16 cellular contexts compared by ENCODE assay signal in genomic region chr11:70193411-70194292, GRCh38. TPM values are rescaled to one million over a fixed set of nuclear protein-coding genes. Genes with fewer than 3 reads are reported as not detected.
DNase-seq lines count a peak whose midpoint lies in the region; ATAC-seq, FAIRE-seq and TF ChIP-seq lines count a peak whose summit lies in the region.
"Had no signal": no experiment of that assay in that cellular context is flagged by ENCODE, and none has a peak within 500 bp of the region (broad histone marks: within the 10 kb centered on the region; RNA-seq: fewer than 3 reads in every experiment).

No MANE protein-coding gene starts in this region.

- H3K4me3 Mint-ChIP-seq in MCF 10A (ENCODE audit: unreplicated experiment): no peak overlapping the region
- no peak overlapping the region for H3K4me3 Mint-ChIP-seq in CD8-positive, alpha-beta T cell
- H3K4me3 Mint-ChIP-seq: B cell had no signal

- BruUV-seq in MCF 10A (replicated peaks; lab: Mats Ljungman, UMichigan): no TSS peak

- H3K4me1 Mint-ChIP-seq in MCF 10A (ENCODE audit: insufficient read depth, unreplicated experiment): no peaks in the 10 kb centered on the region
- H3K4me1 Mint-ChIP-seq in CD8-positive, alpha-beta T cell (ENCODE audit: low read depth): peaks cover 2% of the 10 kb centered on the region

- no peaks in the 10 kb centered on the region for H3K27me3 ChIP-seq in breast epithelium
- no peaks in the 10 kb centered on the region for H3K27me3 ChIP-seq in CD8-positive, alpha-beta T cell (ENCODE audit: insufficient read depth, low read length)
- H3K27me3 ChIP-seq: BLaER1 treated with 17β-estradiol and CSF1 and Interleukin-3, amounts not matched to agents 10 nM and 100 nM had no signal

- no peaks in the 10 kb centered on the region for H3K27me3 Mint-ChIP-seq in MCF 10A (ENCODE audit: insufficient read depth, unreplicated experiment)
- H3K27me3 Mint-ChIP-seq in CD8-positive, alpha-beta T cell (ENCODE audit: low read depth): peaks cover 9% of the 10 kb centered on the region

- CTCF ChIA-PET in MCF 10A (lab: Yijun Ruan, JAX): interaction anchor here (0.6 to 2.8 kb wide), 5 partner anchors 271 to 507 kb away, joined by 3 to 16 read pairs (median 11); no protein-coding TSS in a partner anchor
- CTCF ChIA-PET in CD8-positive, alpha-beta T cell (lab: Charles Lee): no interaction called here

- no peaks in the 10 kb centered on the region for H3K9me3 Mint-ChIP-seq in MCF 10A (ENCODE audit: unreplicated experiment)
- no peaks in the 10 kb centered on the region for H3K9me3 Mint-ChIP-seq in CD8-positive, alpha-beta T cell
- H3K9me3 Mint-ChIP-seq: CD8-positive, alpha-beta memory T cell had no signal

- H3K4me1 ChIP-seq in breast epithelium: no peaks in the 10 kb centered on the region
- peaks cover 0 to 2% of the 10 kb centered on the region in 2 donors for H3K4me1 ChIP-seq in kidney (ENCODE audit: control insufficient read depth in 1 of 2, insufficient read depth in 1 of 2, low read depth in 1 of 2, low read length in 2 of 2)
- H3K4me1 ChIP-seq in CD8-positive, alpha-beta T cell (ENCODE audit: insufficient read depth, low read length): no peaks in the 10 kb centered on the region
- H3K4me1 ChIP-seq: HAP-1 had no signal

- H3K4me3 ChIP-seq in breast epithelium (no peak overlapping the region), kidney (ENCODE audit: low read length in 2 of 2) (no peak overlapping the region)
- no peak overlapping the region for H3K4me3 ChIP-seq in CD8-positive, alpha-beta T cell (ENCODE audit: low read depth, low read length)
- H3K4me3 ChIP-seq: BLaER1 treated with 17β-estradiol and CSF1 and Interleukin-3, amounts not matched to agents 10 nM and 100 nM; GM23248; HAP-1 had no signal

- DNase-seq in breast epithelium (ENCODE audit: low spot score in 2 of 2) (no peak), MCF 10A (ENCODE audit: unreplicated experiment) (no peak), kidney (peak; percentile 41), urothelium cell line (ENCODE audit: low spot score) (no peak)
- no peak for DNase-seq in CD8-positive, alpha-beta T cell
- no peak for DNase-seq in activated CD4-positive, CD25-positive, alpha-beta regulatory T cell (lab: John Stamatoyannopoulos, UW)
- DNase-seq: CD8-positive, alpha-beta memory T cell; COR-L47; DMS153; GF-D8; GM23248; KG1 had no signal

- no peak for TF ChIP-seq POLR2A in breast epithelium (IDR thresholded peaks at IDR 0.05)

- no peak overlapping the region for H3K9ac ChIP-seq in kidney (ENCODE audit: low read length in 2 of 2)
- H3K9ac ChIP-seq: GM23248 had no signal

- H3K27ac ChIP-seq in breast epithelium: peak overlapping the region; percentile 7 to 29
- no peak overlapping the region for H3K27ac ChIP-seq in kidney (ENCODE audit: low read depth in 2 of 2, low read length in 2 of 2)
- no peak overlapping the region for H3K27ac ChIP-seq in CD8-positive, alpha-beta T cell (ENCODE audit: low read depth, low read length)
- H3K27ac ChIP-seq: GM23248 had no signal

- H3K27ac Mint-ChIP-seq in MCF 10A (ENCODE audit: low read depth, unreplicated experiment): no peak overlapping the region
- H3K27ac Mint-ChIP-seq in CD8-positive, alpha-beta T cell: no peak overlapping the region
- H3K27ac Mint-ChIP-seq: B cell; CD8-positive, alpha-beta memory T cell had no signal

- no peak for TF ChIP-seq CTCF in breast epithelium (IDR thresholded peaks at IDR 0.05)
- TF ChIP-seq CTCF in MCF 10A (IDR thresholded peaks at IDR 0.05; ENCODE audit: unreplicated experiment): no peak
- no peak for TF ChIP-seq CTCF in kidney (IDR thresholded peaks at IDR 0.05; ENCODE audit: borderline replicate concordance, extremely low read depth, insufficient read depth)
- TF ChIP-seq CTCF in CD8-positive, alpha-beta T cell (IDR thresholded peaks at IDR 0.05): no peak

- POLR2A ChIA-PET in MCF 10A (lab: Yijun Ruan, JAX): no interaction called here
- POLR2A ChIA-PET in CD8-positive, alpha-beta T cell (lab: Charles Lee): no interaction called here

- no peaks in the 10 kb centered on the region for H3K9me3 ChIP-seq in breast epithelium
- H3K9me3 ChIP-seq in kidney (ENCODE audit: control insufficient read depth in 1 of 2, low read length in 2 of 2): no peaks in the 10 kb centered on the region
- no peaks in the 10 kb centered on the region for H3K9me3 ChIP-seq in CD8-positive, alpha-beta T cell (ENCODE audit: low read length)
- H3K9me3 ChIP-seq: BLaER1 treated with 17β-estradiol and CSF1 and Interleukin-3, amounts not matched to agents 10 nM and 100 nM; HAP-1 had no signal

- ATAC-seq in CD8-positive, alpha-beta T cell: no peak

- no peak for TF ChIP-seq EP300 in Ishikawa (IDR thresholded peaks at IDR 0.05; ENCODE audit: borderline replicate concordance)

- intact Hi-C loops in breast epithelium (cut with DNase I; ENCODE audit: low total_unique reads) (no loop called here), MCF 10A (cut with micrococcal nuclease) (loop anchor here (10.0 kb wide), 1 partner anchor 109 kb away; no protein-coding TSS in a partner anchor), kidney (cut with DNase I) (loop anchor here (10.0 kb wide), 1 partner anchor 499 kb away; no protein-coding TSS in a partner anchor)
- intact Hi-C loops in CD8-positive, alpha-beta T cell (cut with DNase I, micrococcal nuclease): no loop called here

- no peaks in the 10 kb centered on the region for H3K36me3 Mint-ChIP-seq in MCF 10A (ENCODE audit: insufficient read depth, unreplicated experiment)
- no peaks in the 10 kb centered on the region for H3K36me3 Mint-ChIP-seq in CD8-positive, alpha-beta T cell
- H3K36me3 Mint-ChIP-seq: CD8-positive, alpha-beta memory T cell had no signal

- no peaks in the 10 kb centered on the region for H3K36me3 ChIP-seq in breast epithelium
- H3K36me3 ChIP-seq in kidney (ENCODE audit: control insufficient read depth in 1 of 2, insufficient read depth in 2 of 2, low read length in 2 of 2): no peaks in the 10 kb centered on the region
- no peaks in the 10 kb centered on the region for H3K36me3 ChIP-seq in CD8-positive, alpha-beta T cell (ENCODE audit: insufficient read depth, low read length)
- H3K36me3 ChIP-seq: BLaER1 treated with 17β-estradiol and CSF1 and Interleukin-3, amounts not matched to agents 10 nM and 100 nM; HAP-1 had no signal

- no peak for FAIRE-seq in kidney (lab: Jason Lieb, UNC)
- FAIRE-seq in urothelium cell line (lab: Jason Lieb, UNC): peak; percentile 69

- TF ChIP-seq RAD21 in Ishikawa (IDR thresholded peaks at IDR 0.05; ENCODE audit: low read depth): no peak

TF ChIP-seq in Ishikawa, 13 proteins besides CTCF, POLR2A, EP300 and RAD21:
- peak; percentile 63 for TF ChIP-seq NFIC (IDR thresholded peaks at IDR 0.05)
- TF ChIP-seq TCF12 (IDR thresholded peaks at IDR 0.05; ENCODE audit: low read depth): no peak

RNA-seq across cellular contexts. Expression of gene FADD, which starts 9.4 kb away (rescaled TPM):
- total RNA-seq in breast epithelium (10 to 100 TPM; 17.6 to 33.1 (median 30.2) TPM), MCF 10A (2022) (37.1 and 44.1 TPM in 2 replicates), kidney (31.5 TPM)
- polyA plus RNA-seq in kidney (ENCODE audit: insufficient read depth, low read depth, low replicate concordance): 27.8 TPM
- 10 to 100 TPM; 10.5 to 11.0 TPM for total RNA-seq in CD8-positive, alpha-beta T cell

Comparison
In these comparisons a context has a peak if more than half of its experiments do, and no peak if none do; other contexts are left out.
1. intact Hi-C loops: an anchor here in MCF 10A (10.0 kb wide) and kidney (10.0 kb wide); none called in breast epithelium and CD8-positive, alpha-beta T cell.
2. H3K27ac ChIP-seq: peak in breast epithelium (2 of 2); none in kidney (0 of 2) and CD8-positive, alpha-beta T cell (single experiment).